ENCODE assay signal across 15 cellular contexts in the genomic region with DNA sequence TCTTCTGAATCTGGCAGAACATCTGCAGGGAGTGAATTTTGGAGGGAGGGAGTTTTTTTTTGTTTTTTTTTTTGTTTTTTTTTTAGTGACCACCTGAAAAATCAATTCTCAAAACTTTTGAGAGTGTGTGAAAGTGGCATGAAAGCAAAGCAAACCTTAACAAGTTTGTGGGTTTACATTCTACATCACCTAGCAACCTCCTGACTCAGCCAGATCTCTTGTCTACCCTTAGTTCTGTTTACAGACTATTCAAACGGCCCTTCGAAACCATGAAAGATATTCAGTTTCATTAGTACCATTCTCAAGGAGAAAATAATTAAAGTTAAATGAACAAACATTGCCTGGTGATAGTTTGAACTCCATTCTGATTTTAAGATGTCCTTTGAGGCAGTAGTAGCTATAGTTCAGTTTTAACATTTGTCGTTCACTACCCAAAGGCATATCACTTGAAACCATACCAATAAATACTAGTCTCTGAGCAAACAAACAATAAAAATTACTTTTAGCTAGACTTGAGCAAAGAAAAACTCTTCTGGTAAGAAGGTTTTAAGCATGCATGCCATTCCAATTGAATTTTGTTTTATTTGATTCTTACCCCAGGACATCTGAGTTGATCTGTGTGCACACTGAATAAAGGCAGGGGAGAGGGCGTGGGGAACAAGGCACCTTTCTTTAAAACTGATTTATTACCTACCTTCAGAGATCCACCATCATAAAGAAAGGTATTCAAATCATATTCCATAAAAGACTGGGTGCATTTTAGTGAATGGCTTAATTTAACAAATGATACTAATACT.
A peak's percentile ranks its signal among the peaks of the same experiment; 100 is the strongest.
DNase-seq lines count a peak whose midpoint lies in the region; ATAC-seq and TF ChIP-seq lines count a peak whose summit lies in the region.
"Had no signal": no experiment of that assay in that cellular context is flagged by ENCODE, and none has a peak within 500 bp of the region (broad histone marks: within the 10 kb centered on the region; RNA-seq: fewer than 3 reads in every experiment).

No MANE protein-coding gene starts in this region.

- H3K4me1 ChIP-seq in MM.1S (ENCODE audit: low read length), result peaks cover 24% of the 10 kb centered on the region
- peaks cover 70% of the 10 kb centered on the region for H3K4me1 ChIP-seq in neural progenitor cell
- H3K4me1 ChIP-seq: stomach had no signal

- peak overlapping the region; percentile 22 to 71 (median 50) for H3K4me3 Mint-ChIP-seq in brain
- peak overlapping the region; percentile 67 for H3K4me3 Mint-ChIP-seq in neural progenitor cell
- H3K4me3 Mint-ChIP-seq: activated T-cell treated with anti-CD3 and anti-CD28 coated beads, Interleukin-2, amount 50 U/mL, for 24 hours; CD4-positive, alpha-beta T cell had no signal

- H3K27me3 Mint-ChIP-seq in brain (no peaks in the 10 kb centered on the region), neural progenitor cell (ENCODE audit: insufficient read depth, low read depth) (peaks cover 2% of the 10 kb centered on the region)
- H3K27me3 Mint-ChIP-seq: CD4-positive, alpha-beta T cell had no signal

- no peaks in the 10 kb centered on the region for H3K9me3 ChIP-seq in MM.1S (replicated peaks; ENCODE audit: insufficient read depth, low read length)
- no peaks in the 10 kb centered on the region for H3K9me3 ChIP-seq in neural progenitor cell (ENCODE audit: low read depth)
- H3K9me3 ChIP-seq: stomach had no signal

- TF ChIP-seq CTCF in MM.1S (IDR thresholded peaks at IDR 0.05; ENCODE audit: low read length) (no peak), brain (conservative IDR thresholded peaks at IDR 0.05) (no peak), neural progenitor cell (IDR thresholded peaks at IDR 0.05) (no peak)

- DNase-seq in H4 (ENCODE audit: low spot score) (peak; percentile 31), MM.1S (peak; percentile 80), neural progenitor cell (ENCODE audit: low spot score) (no peak), occipital lobe (lab: John Stamatoyannopoulos, UW) (no peak), NCI-H226 (no peak)
- DNase-seq: activated CD4-positive, alpha-beta T cell treated with anti-CD3 and anti-CD28 coated beads for 4 hours; activated T-cell treated with anti-CD3 and anti-CD28 coated beads, Interleukin-2, amount 50 U/mL, for 24 hours; CD4-positive, alpha-beta T cell; dorsolateral prefrontal cortex; nucleus accumbens; stomach had no signal

- no peaks in the 10 kb centered on the region for H4K20me1 ChIP-seq in MM.1S (ENCODE audit: insufficient read depth, low read length)
- no peaks in the 10 kb centered on the region for H4K20me1 ChIP-seq in neural progenitor cell (ENCODE audit: low read depth)

- H3F3A ChIP-seq in MM.1S (ENCODE audit: insufficient read depth, low read length) (peaks cover 11% of the 10 kb centered on the region), neural progenitor cell (ENCODE audit: low read depth) (peaks cover 50% of the 10 kb centered on the region)

- H3K4me2 ChIP-seq in MM.1S (ENCODE audit: low read depth, low read length), result peak overlapping the region; percentile 57
- peak overlapping the region; percentile 75 for H3K4me2 ChIP-seq in neural progenitor cell

- ATAC-seq in HG03097 (IDR thresholded peaks at IDR 0.05; ENCODE audit: low FRiP score, unreplicated experiment) (no peak), HG02759 (IDR thresholded peaks at IDR 0.05; ENCODE audit: unreplicated experiment) (no peak)

- no peaks in the 10 kb centered on the region for H3K9me2 ChIP-seq in MM.1S (replicated peaks; ENCODE audit: insufficient read depth, low read length)

- peaks cover 0 to 4% (median 0%) of the 10 kb centered on the region in 5 experiments for H3K9me3 Mint-ChIP-seq in brain
- no peaks in the 10 kb centered on the region for H3K9me3 Mint-ChIP-seq in neural progenitor cell
- H3K9me3 Mint-ChIP-seq: activated T-cell treated with anti-CD3 and anti-CD28 coated beads, Interleukin-2, amount 50 U/mL, for 24 hours; CD4-positive, alpha-beta T cell had no signal

- H3K79me2 ChIP-seq in MM.1S (ENCODE audit: low read length) (peaks cover 9% of the 10 kb centered on the region; the same call in 1 of the 2 replicates), neural progenitor cell (ENCODE audit: low read depth) (peaks cover 13% of the 10 kb centered on the region)

- H3K27ac Mint-ChIP-seq in brain, result peak overlapping the region in 4 of 5 experiments; percentile 77 to 94 (median 82)
- H3K27ac Mint-ChIP-seq in neural progenitor cell, result peak overlapping the region; percentile 97
- H3K27ac Mint-ChIP-seq: activated T-cell treated with anti-CD3 and anti-CD28 coated beads, Interleukin-2, amount 50 U/mL, for 24 hours; CD4-positive, alpha-beta T cell had no signal

- H3K9ac ChIP-seq in MM.1S (ENCODE audit: low read length) (peak overlapping the region; percentile 38; the same call in 1 of the 2 replicates), neural progenitor cell (peak overlapping the region; percentile 1)

- H3K36me3 ChIP-seq in MM.1S (replicated peaks; ENCODE audit: insufficient read depth, low read length), result no peaks in the 10 kb centered on the region
- H3K36me3 ChIP-seq in neural progenitor cell, result no peaks in the 10 kb centered on the region
- H3K36me3 ChIP-seq: stomach had no signal

- no peaks in the 10 kb centered on the region for H3K27me3 ChIP-seq in MM.1S (replicated peaks; ENCODE audit: insufficient read depth, low read length)
- H3K27me3 ChIP-seq in neural progenitor cell, result no peaks in the 10 kb centered on the region

- peak overlapping the region; percentile 71; the same call in 1 of the 2 replicates for H3K27ac ChIP-seq in MM.1S (ENCODE audit: low read length)
- H3K27ac ChIP-seq in neural progenitor cell, result peak overlapping the region; percentile 96
- H3K27ac ChIP-seq: dorsolateral prefrontal cortex, stomach had no signal

- H3K4me3 ChIP-seq in MM.1S (ENCODE audit: low read length) (no peak overlapping the region), neural progenitor cell (peak overlapping the region; percentile 21)
- H3K4me3 ChIP-seq: dorsolateral prefrontal cortex, lung, stomach had no signal

- H2AFZ ChIP-seq in MM.1S (ENCODE audit: low read length) (no peak overlapping the region), neural progenitor cell (replicated peaks) (no peak overlapping the region)

- H3K36me3 Mint-ChIP-seq in brain (peaks cover 15% of the 10 kb centered on the region), neural progenitor cell (peaks cover 7% of the 10 kb centered on the region)

- H3K4me1 Mint-ChIP-seq in brain (peaks cover 63% of the 10 kb centered on the region), neural progenitor cell (peaks cover 58% of the 10 kb centered on the region)

Comparison
In these comparisons a context has a peak if more than half of its experiments do, and no peak if none do; other contexts are left out.
1. DNase-seq: peak in H4 (single experiment) and MM.1S (single experiment); none in neural progenitor cell (single experiment), occipital lobe (single experiment) and NCI-H226 (single experiment).